In genomic region chr7:102988631-102989030, GRCh38 we compare ENCODE assay signal across 1 cellular context.
TF ChIP-seq lines count a peak whose summit lies in the region.

No MANE protein-coding gene starts in this region.

TF ChIP-seq in K562, 482 proteins besides CTCF, POLR2A, EP300 and RAD21 (continued from another document and continues in another):
- TF ChIP-seq CREB3L1 (IDR thresholded peaks at IDR 0.05; ENCODE audit: borderline replicate concordance, low read depth) (no peak), RBM39 (optimal IDR thresholded peaks at IDR 0.05; ENCODE audit: low read depth, low read length) (no peak), NFRKB (IDR thresholded peaks at IDR 0.05; ENCODE audit: low read depth) (no peak), CHD2 (IDR thresholded peaks at IDR 0.05; ENCODE audit: low read depth, low read length) (no peak), HMG20B (CRISPR knock-in tag; IDR thresholded peaks at IDR 0.05) (no peak), KDM4B (IDR thresholded peaks at IDR 0.05; ENCODE audit: borderline replicate concordance in 2 of 2, low read depth in 1 of 2) (no peak), RBM17 (IDR thresholded peaks at IDR 0.05; ENCODE audit: borderline replicate concordance, low read depth, low read length) (no peak), EGR1 (conservative IDR thresholded peaks at IDR 0.05) (no peak), ZNF77 (CRISPR knock-in tag; IDR thresholded peaks at IDR 0.05) (no peak), ZNF133 (CRISPR knock-in tag; IDR thresholded peaks at IDR 0.05) (no peak), RUNX1 (IDR thresholded peaks at IDR 0.05; ENCODE audit: low read depth) (no peak), VEZF1 (CRISPR knock-in tag; IDR thresholded peaks at IDR 0.05) (no peak), RHOXF2B (CRISPR knock-in tag; conservative IDR thresholded peaks at IDR 0.05) (no peak), PYGO2 (tag; IDR thresholded peaks at IDR 0.05) (no peak), FOXK2 (conservative IDR thresholded peaks at IDR 0.05 in 1 of 2, IDR thresholded peaks at IDR 0.05 in 1 of 2; ENCODE audit: low read depth in 2 of 2) (no peak), RBBP5 (IDR thresholded peaks at IDR 0.05; ENCODE audit: borderline replicate concordance, insufficient read depth, low read length, poor library complexity, severe bottlenecking) (peak; percentile 13), ZMIZ1 (IDR thresholded peaks at IDR 0.05; ENCODE audit: low read depth in 2 of 2, low read length in 2 of 2) (no peak), SMARCB1 (IDR thresholded peaks at IDR 0.05; ENCODE audit: insufficient read length, low read depth) (peak; percentile 6), CBFB (CRISPR knock-in tag; IDR thresholded peaks at IDR 0.05) (no peak), KDM5B (IDR thresholded peaks at IDR 0.05; ENCODE audit: insufficient replicate concordance, low read depth, low read length) (no peak), PATZ1 (CRISPR knock-in tag; IDR thresholded peaks at IDR 0.05; ENCODE audit: borderline replicate concordance) (0 out of 2 replicates have a peak, but pooled peaks have one; percentile 8), SNIP1 (IDR thresholded peaks at IDR 0.05; ENCODE audit: low read depth) (no peak), ATF7 (IDR thresholded peaks at IDR 0.05) (no peak), ZNF217 (CRISPR knock-in tag; IDR thresholded peaks at IDR 0.05) (no peak), BDP1 (IDR thresholded peaks at IDR 0.05; ENCODE audit: insufficient read depth, insufficient read length) (no peak), KAT7 (CRISPR knock-in tag; IDR thresholded peaks at IDR 0.05; ENCODE audit: borderline replicate concordance) (no peak), CC2D1A (IDR thresholded peaks at IDR 0.05) (no peak), ZFX (CRISPR knock-in tag; IDR thresholded peaks at IDR 0.05) (peak; percentile 26; the same call in 1 of the 2 replicates), ZNF175 (CRISPR knock-in tag; IDR thresholded peaks at IDR 0.05; ENCODE audit: low read depth) (peak; percentile 94), ZBTB12 (CRISPR knock-in tag; IDR thresholded peaks at IDR 0.05) (no peak), SIX5 (IDR thresholded peaks at IDR 0.05; ENCODE audit: borderline replicate concordance in 1 of 2, insufficient read depth in 1 of 2, low read depth in 1 of 2, low read length in 2 of 2) (no peak), GABPB2 (CRISPR knock-in tag; conservative IDR thresholded peaks at IDR 0.05) (no peak), ASH1L (IDR thresholded peaks at IDR 0.05; ENCODE audit: borderline replicate concordance, low read depth, partially characterized antibody) (no peak), XRCC4 (IDR thresholded peaks at IDR 0.05; ENCODE audit: extremely low read depth, insufficient read depth, insufficient read length) (no peak), AFF1 (IDR thresholded peaks at IDR 0.05; ENCODE audit: low read depth in 1 of 2, partially characterized antibody in 2 of 2) (peak in 1 of 2 experiments; percentile 10), GATAD2A (IDR thresholded peaks at IDR 0.05) (no peak), ZFP91 (CRISPR knock-in tag; IDR thresholded peaks at IDR 0.05) (no peak), PBX2 (CRISPR knock-in tag; IDR thresholded peaks at IDR 0.05; ENCODE audit: low read depth) (no peak), PBX2 (tag; conservative IDR thresholded peaks at IDR 0.05; ENCODE audit: low read depth) (peak; percentile 82), ZNF75A (CRISPR knock-in tag; IDR thresholded peaks at IDR 0.05) (peak; percentile 89; the same call in 1 of the 2 replicates), USF1 (CRISPR knock-in tag; IDR thresholded peaks at IDR 0.05) (no peak), MAFF (IDR thresholded peaks at IDR 0.05; ENCODE audit: low read length) (no peak), CBX2 (IDR thresholded peaks at IDR 0.05; ENCODE audit: insufficient read depth, low read length, poor library complexity, severe bottlenecking) (no peak), MED1 (CRISPR knock-in tag; IDR thresholded peaks at IDR 0.05; ENCODE audit: borderline replicate concordance) (no peak), ZC3H4 (CRISPR knock-in tag; IDR thresholded peaks at IDR 0.05; ENCODE audit: borderline replicate concordance) (no peak), CHD1 (IDR thresholded peaks at IDR 0.05; ENCODE audit: low read length) (no peak), POLR2B (IDR thresholded peaks at IDR 0.05; ENCODE audit: low read depth, partially characterized antibody) (peak; percentile 6), CBFA2T3 (IDR thresholded peaks at IDR 0.05) (no peak)
